1 cellular context compared by ENCODE assay signal in the genomic region with DNA sequence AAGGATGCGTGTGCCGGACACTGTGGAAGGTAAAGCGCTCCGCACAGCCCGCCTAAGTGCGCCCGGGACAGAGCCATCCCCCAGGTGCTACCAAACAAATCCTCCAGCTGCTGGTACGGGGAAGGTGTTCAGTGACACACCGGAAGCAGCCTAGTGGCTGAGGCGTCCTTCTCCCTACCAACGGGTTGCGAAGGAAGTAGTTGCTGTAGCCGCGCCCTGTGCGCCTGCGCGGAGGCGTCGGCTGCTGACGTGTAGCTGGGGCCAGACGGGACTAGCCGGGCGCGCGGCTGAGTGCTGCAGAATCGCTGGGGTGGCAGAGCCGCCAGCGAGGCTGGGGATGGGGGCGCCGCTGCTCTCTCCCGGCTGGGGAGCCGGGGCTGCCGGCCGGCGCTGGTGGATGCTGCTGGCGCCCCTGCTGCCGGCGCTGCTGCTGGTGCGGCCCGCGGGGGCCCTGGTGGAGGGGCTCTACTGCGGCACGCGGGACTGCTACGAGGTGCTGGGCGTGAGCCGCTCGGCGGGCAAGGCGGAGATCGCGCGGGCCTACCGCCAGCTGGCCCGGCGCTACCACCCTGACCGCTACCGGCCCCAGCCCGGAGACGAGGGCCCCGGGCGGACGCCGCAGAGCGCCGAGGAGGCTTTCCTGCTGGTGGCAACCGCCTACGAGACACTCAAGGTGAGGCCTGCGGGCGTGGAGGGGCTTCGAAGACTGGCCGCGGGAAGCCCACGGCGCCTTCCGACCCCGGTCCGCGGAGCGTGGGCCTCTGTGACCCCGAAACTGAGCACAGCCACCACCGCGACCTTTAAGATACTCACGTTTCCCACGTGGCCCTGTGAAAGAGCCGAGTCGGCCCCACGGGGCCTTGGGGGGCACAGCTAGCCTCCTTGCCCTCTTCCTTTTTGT.
A peak's percentile ranks its signal among the peaks of the same experiment; 100 is the strongest.
TF ChIP-seq lines count a peak whose summit lies in the region.

A gene (plus strand): TSS at position 264 of the 901 bp plus-strand sequence. CDS start 74 bp downstream, at position 338.

TF ChIP-seq in HEK293, 187 proteins besides CTCF, POLR2A, EP300 and RAD21 (continued from another document and continues in another):
- TF ChIP-seq, protein P1, sequence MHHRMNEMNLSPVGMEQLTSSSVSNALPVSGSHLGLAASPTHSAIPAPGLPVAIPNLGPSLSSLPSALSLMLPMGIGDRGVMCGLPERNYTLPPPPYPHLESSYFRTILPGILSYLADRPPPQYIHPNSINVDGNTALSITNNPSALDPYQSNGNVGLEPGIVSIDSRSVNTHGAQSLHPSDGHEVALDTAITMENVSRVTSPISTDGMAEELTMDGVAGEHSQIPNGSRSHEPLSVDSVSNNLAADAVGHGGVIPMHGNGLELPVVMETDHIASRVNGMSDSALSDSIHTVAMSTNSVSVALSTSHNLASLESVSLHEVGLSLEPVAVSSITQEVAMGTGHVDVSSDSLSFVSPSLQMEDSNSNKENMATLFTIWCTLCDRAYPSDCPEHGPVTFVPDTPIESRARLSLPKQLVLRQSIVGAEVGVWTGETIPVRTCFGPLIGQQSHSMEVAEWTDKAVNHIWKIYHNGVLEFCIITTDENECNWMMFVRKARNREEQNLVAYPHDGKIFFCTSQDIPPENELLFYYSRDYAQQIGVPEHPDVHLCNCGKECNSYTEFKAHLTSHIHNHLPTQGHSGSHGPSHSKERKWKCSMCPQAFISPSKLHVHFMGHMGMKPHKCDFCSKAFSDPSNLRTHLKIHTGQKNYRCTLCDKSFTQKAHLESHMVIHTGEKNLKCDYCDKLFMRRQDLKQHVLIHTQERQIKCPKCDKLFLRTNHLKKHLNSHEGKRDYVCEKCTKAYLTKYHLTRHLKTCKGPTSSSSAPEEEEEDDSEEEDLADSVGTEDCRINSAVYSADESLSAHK (tag by site-specific recombination; IDR thresholded peaks at IDR 0.05): peak; percentile 23; the same call in 1 of the 2 replicates
- TF ChIP-seq ZNF660 (tag by site-specific recombination; IDR thresholded peaks at IDR 0.05) (peak; percentile 94), ZNF433 (tag by site-specific recombination; IDR thresholded peaks at IDR 0.05; ENCODE audit: low read depth) (no peak), ZNF837 (tag by site-specific recombination; IDR thresholded peaks at IDR 0.05) (no peak), ZFP37 (tag by site-specific recombination; IDR thresholded peaks at IDR 0.05) (peak; percentile 91), ZNF558 (tag by site-specific recombination; IDR thresholded peaks at IDR 0.05) (0 out of 2 replicates have a peak, but pooled peaks have one; percentile 6), OVOL3 (tag by site-specific recombination; IDR thresholded peaks at IDR 0.05) (peak; percentile 29; the same call in 1 of the 2 replicates), SP7 (tag by site-specific recombination; IDR thresholded peaks at IDR 0.05) (peak; percentile 78), ZIC2 (tag by site-specific recombination; IDR thresholded peaks at IDR 0.05) (no peak), ZNF610 (tag by site-specific recombination; IDR thresholded peaks at IDR 0.05; ENCODE audit: borderline replicate concordance) (peak; percentile 61; the same call in 1 of the 2 replicates), MZF1 (tag by site-specific recombination; IDR thresholded peaks at IDR 0.05; ENCODE audit: borderline replicate concordance) (peak; percentile 89; the same call in 1 of the 2 replicates), ZNF404 (tag by site-specific recombination; IDR thresholded peaks at IDR 0.05) (no peak), ZNF366 (tag by site-specific recombination; conservative IDR thresholded peaks at IDR 0.05) (no peak; the same call in 1 of the 2 replicates), OSR2 (tag by site-specific recombination; IDR thresholded peaks at IDR 0.05) (peak; percentile 15; the same call in 1 of the 2 replicates), ZNF777 (tag by site-specific recombination; IDR thresholded peaks at IDR 0.05; ENCODE audit: borderline replicate concordance) (no peak; the same call in 1 of the 2 replicates), ZNF629 (tag by site-specific recombination; IDR thresholded peaks at IDR 0.05) (peak; percentile 82), SETDB1 (IDR thresholded peaks at IDR 0.05; ENCODE audit: insufficient read length, low read length) (no peak), ZNF155 (tag by site-specific recombination; IDR thresholded peaks at IDR 0.05) (no peak)
- TF ChIP-seq, protein P2, sequence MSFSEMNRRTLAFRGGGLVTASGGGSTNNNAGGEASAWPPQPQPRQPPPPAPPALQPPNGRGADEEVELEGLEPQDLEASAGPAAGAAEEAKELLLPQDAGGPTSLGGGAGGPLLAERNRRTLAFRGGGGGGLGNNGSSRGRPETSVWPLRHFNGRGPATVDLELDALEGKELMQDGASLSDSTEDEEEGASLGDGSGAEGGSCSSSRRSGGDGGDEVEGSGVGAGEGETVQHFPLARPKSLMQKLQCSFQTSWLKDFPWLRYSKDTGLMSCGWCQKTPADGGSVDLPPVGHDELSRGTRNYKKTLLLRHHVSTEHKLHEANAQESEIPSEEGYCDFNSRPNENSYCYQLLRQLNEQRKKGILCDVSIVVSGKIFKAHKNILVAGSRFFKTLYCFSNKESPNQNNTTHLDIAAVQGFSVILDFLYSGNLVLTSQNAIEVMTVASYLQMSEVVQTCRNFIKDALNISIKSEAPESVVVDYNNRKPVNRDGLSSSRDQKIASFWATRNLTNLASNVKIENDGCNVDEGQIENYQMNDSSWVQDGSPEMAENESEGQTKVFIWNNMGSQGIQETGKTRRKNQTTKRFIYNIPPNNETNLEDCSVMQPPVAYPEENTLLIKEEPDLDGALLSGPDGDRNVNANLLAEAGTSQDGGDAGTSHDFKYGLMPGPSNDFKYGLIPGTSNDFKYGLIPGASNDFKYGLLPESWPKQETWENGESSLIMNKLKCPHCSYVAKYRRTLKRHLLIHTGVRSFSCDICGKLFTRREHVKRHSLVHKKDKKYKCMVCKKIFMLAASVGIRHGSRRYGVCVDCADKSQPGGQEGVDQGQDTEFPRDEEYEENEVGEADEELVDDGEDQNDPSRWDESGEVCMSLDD (tag by site-specific recombination; IDR thresholded peaks at IDR 0.05): no peak
- TF ChIP-seq, protein P3, sequence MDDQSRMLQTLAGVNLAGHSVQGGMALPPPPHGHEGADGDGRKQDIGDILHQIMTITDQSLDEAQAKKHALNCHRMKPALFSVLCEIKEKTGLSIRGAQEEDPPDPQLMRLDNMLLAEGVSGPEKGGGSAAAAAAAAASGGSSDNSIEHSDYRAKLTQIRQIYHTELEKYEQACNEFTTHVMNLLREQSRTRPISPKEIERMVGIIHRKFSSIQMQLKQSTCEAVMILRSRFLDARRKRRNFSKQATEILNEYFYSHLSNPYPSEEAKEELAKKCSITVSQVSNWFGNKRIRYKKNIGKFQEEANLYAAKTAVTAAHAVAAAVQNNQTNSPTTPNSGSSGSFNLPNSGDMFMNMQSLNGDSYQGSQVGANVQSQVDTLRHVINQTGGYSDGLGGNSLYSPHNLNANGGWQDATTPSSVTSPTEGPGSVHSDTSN (CRISPR knock-in tag; IDR thresholded peaks at IDR 0.05): peak; percentile 76; the same call in 1 of the 2 replicates
- TF ChIP-seq, protein P4, sequence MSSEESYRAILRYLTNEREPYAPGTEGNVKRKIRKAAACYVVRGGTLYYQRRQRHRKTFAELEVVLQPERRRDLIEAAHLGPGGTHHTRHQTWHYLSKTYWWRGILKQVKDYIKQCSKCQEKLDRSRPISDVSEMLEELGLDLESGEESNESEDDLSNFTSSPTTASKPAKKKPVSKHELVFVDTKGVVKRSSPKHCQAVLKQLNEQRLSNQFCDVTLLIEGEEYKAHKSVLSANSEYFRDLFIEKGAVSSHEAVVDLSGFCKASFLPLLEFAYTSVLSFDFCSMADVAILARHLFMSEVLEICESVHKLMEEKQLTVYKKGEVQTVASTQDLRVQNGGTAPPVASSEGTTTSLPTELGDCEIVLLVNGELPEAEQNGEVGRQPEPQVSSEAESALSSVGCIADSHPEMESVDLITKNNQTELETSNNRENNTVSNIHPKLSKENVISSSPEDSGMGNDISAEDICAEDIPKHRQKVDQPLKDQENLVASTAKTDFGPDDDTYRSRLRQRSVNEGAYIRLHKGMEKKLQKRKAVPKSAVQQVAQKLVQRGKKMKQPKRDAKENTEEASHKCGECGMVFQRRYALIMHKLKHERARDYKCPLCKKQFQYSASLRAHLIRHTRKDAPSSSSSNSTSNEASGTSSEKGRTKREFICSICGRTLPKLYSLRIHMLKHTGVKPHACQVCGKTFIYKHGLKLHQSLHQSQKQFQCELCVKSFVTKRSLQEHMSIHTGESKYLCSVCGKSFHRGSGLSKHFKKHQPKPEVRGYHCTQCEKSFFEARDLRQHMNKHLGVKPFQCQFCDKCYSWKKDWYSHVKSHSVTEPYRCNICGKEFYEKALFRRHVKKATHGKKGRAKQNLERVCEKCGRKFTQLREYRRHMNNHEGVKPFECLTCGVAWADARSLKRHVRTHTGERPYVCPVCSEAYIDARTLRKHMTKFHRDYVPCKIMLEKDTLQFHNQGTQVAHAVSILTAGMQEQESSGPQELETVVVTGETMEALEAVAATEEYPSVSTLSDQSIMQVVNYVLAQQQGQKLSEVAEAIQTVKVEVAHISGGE (tag by site-specific recombination; conservative IDR thresholded peaks at IDR 0.05; ENCODE audit: low read depth): peak; percentile 99
- TF ChIP-seq, protein P5, sequence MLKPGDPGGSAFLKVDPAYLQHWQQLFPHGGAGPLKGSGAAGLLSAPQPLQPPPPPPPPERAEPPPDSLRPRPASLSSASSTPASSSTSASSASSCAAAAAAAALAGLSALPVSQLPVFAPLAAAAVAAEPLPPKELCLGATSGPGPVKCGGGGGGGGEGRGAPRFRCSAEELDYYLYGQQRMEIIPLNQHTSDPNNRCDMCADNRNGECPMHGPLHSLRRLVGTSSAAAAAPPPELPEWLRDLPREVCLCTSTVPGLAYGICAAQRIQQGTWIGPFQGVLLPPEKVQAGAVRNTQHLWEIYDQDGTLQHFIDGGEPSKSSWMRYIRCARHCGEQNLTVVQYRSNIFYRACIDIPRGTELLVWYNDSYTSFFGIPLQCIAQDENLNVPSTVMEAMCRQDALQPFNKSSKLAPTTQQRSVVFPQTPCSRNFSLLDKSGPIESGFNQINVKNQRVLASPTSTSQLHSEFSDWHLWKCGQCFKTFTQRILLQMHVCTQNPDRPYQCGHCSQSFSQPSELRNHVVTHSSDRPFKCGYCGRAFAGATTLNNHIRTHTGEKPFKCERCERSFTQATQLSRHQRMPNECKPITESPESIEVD (tag by site-specific recombination; IDR thresholded peaks at IDR 0.05): peak; percentile 49
- TF ChIP-seq, protein P6, sequence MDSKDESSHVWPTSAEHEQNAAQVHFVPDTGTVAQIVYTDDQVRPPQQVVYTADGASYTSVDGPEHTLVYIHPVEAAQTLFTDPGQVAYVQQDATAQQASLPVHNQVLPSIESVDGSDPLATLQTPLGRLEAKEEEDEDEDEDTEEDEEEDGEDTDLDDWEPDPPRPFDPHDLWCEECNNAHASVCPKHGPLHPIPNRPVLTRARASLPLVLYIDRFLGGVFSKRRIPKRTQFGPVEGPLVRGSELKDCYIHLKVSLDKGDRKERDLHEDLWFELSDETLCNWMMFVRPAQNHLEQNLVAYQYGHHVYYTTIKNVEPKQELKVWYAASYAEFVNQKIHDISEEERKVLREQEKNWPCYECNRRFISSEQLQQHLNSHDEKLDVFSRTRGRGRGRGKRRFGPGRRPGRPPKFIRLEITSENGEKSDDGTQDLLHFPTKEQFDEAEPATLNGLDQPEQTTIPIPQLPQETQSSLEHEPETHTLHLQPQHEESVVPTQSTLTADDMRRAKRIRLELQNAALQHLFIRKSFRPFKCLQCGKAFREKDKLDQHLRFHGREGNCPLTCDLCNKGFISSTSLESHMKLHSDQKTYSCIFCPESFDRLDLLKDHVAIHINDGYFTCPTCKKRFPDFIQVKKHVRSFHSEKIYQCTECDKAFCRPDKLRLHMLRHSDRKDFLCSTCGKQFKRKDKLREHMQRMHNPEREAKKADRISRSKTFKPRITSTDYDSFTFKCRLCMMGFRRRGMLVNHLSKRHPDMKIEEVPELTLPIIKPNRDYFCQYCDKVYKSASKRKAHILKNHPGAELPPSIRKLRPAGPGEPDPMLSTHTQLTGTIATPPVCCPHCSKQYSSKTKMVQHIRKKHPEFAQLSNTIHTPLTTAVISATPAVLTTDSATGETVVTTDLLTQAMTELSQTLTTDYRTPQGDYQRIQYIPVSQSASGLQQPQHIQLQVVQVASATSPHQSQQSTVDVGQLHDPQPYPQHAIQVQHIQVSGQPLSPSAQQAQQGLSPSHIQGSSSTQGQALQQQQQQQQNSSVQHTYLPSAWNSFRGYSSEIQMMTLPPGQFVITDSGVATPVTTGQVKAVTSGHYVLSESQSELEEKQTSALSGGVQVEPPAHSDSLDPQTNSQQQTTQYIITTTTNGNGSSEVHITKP (tag by site-specific recombination; IDR thresholded peaks at IDR 0.05): peak; percentile 84
- TF ChIP-seq, protein P7, sequence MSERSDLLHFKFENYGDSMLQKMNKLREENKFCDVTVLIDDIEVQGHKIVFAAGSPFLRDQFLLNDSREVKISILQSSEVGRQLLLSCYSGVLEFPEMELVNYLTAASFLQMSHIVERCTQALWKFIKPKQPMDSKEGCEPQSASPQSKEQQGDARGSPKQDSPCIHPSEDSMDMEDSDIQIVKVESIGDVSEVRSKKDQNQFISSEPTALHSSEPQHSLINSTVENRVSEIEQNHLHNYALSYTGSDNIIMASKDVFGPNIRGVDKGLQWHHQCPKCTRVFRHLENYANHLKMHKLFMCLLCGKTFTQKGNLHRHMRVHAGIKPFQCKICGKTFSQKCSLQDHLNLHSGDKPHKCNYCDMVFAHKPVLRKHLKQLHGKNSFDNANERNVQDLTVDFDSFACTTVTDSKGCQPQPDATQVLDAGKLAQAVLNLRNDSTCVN (tag by site-specific recombination; optimal IDR thresholded peaks at IDR 0.05): peak; percentile 67
- TF ChIP-seq, protein P8, sequence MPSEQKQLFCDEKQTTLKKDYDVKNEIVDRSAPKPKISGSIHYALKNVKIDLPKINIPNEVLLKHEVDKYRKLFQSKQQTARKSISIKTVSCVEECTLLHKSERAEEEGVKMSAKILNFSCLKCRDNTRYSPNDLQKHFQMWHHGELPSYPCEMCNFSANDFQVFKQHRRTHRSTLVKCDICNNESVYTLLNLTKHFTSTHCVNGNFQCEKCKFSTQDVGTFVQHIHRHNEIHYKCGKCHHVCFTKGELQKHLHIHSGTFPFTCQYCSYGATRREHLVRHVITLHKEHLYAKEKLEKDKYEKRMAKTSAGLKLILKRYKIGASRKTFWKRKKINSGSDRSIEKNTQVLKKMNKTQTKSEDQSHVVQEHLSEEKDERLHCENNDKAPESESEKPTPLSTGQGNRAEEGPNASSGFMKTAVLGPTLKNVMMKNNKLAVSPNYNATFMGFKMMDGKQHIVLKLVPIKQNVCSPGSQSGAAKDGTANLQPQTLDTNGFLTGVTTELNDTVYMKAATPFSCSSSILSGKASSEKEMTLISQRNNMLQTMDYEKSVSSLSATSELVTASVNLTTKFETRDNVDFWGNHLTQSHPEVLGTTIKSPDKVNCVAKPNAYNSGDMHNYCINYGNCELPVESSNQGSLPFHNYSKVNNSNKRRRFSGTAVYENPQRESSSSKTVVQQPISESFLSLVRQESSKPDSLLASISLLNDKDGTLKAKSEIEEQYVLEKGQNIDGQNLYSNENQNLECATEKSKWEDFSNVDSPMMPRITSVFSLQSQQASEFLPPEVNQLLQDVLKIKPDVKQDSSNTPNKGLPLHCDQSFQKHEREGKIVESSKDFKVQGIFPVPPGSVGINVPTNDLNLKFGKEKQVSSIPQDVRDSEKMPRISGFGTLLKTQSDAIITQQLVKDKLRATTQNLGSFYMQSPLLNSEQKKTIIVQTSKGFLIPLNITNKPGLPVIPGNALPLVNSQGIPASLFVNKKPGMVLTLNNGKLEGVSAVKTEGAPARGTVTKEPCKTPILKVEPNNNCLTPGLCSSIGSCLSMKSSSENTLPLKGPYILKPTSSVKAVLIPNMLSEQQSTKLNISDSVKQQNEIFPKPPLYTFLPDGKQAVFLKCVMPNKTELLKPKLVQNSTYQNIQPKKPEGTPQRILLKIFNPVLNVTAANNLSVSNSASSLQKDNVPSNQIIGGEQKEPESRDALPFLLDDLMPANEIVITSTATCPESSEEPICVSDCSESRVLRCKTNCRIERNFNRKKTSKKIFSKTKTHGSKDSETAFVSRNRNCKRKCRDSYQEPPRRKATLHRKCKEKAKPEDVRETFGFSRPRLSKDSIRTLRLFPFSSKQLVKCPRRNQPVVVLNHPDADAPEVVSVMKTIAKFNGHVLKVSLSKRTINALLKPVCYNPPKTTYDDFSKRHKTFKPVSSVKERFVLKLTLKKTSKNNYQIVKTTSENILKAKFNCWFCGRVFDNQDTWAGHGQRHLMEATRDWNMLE (tag by site-specific recombination; conservative IDR thresholded peaks at IDR 0.05; ENCODE audit: low read depth): peak; percentile 53
